Comparison of ENCODE assay signal across 8 cellular contexts in the genomic region with DNA sequence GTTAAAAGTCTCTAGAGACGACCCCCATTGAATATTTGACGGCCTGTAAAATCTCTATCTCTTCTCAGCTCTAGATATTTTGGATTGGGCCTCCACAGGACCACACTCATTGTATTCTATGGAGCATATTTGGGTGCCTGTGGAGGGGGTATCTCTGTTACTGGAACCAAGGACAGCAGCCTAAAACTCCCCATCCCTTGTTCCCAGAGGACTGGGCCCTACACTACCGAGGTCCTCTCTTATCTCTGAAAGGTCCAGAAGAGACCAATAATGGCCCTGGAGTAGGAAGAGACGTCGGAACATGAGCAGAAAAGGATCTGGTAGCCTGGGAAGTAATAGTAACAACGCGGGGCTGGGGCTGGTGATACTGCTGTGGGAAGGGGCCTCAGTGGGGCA. TPM values are rescaled to one million over a fixed set of nuclear protein-coding genes. Genes with fewer than 3 reads are reported as not detected.
DNase-seq lines count a peak whose midpoint lies in the region; ATAC-seq, FAIRE-seq and TF ChIP-seq lines count a peak whose summit lies in the region.

No MANE protein-coding gene starts in this region.

- no peak overlapping the region for H2AK5ac ChIP-seq in mesendoderm (ENCODE audit: low read length)

- H3K23ac ChIP-seq in mesendoderm (ENCODE audit: low read length) = no peak overlapping the region

- CTCF ChIA-PET in GM10248 (lab: Yijun Ruan, JAX) = interaction anchor here (1.4 to 5.5 kb wide), 6 partner anchors 12 to 118 kb away, joined by 3 to 28 read pairs (median 4); no protein-coding TSS in a partner anchor

- WGBS in mesendoderm (ENCODE audit: extremely low coverage, insufficient coverage, low lambda C conversion rate) = no CpG with 5 or more reads among the region's 7 CpGs

- peaks cover 16% of the 10 kb centered on the region for H3K79me2 ChIP-seq in mesendoderm (ENCODE audit: control insufficient read depth, insufficient read depth, low read length)

- H3K79me1 ChIP-seq in mesendoderm (ENCODE audit: low read length) = peaks cover 20% of the 10 kb centered on the region

- no peak for FAIRE-seq in D721Med (lab: Jason Lieb, UNC)

- peaks cover 42% of the 10 kb centered on the region for H3K36me3 Mint-ChIP-seq in stimulated activated naive CD8-positive, alpha-beta T cell treated with anti-CD3 and anti-CD28 coated beads, Interleukin-15, Interleukin-2, amounts not matched to agents 100 ng/mL and 50 ng/mL, for 24 hours (ENCODE audit: low read depth)
- H3K36me3 Mint-ChIP-seq in brain = peaks cover 24% of the 10 kb centered on the region

- TF ChIP-seq CTCF in brain (conservative IDR thresholded peaks at IDR 0.05) = no peak
- TF ChIP-seq CTCF in GM10248 (IDR thresholded peaks at IDR 0.05; ENCODE audit: control extremely low read depth, extremely low read depth, low read depth, missing control alignments) = no peak
- TF ChIP-seq CTCF in D721Med (IDR thresholded peaks at IDR 0.05; ENCODE audit: insufficient read depth, missing control alignments) = no peak

- no peak for DNase-seq in stimulated activated naive CD8-positive, alpha-beta T cell treated with anti-CD3 and anti-CD28 coated beads, Interleukin-15, Interleukin-2, amounts not matched to agents 100 U/mL and 50 U/mL, for 24 hours
- DNase-seq in mesendoderm (peak; percentile 31), Ammon's horn (ENCODE audit: low spot score) (no peak), GM10248 (ENCODE audit: extremely low spot score) (no peak), D721Med (ENCODE audit: insufficient read length, low spot score) (no peak), T1000 (lab: John Stamatoyannopoulos, UW) (no peak)

- POLR2A ChIA-PET in GM10248 (lab: Yijun Ruan, JAX) = interaction anchor here (0.6 kb wide), 1 partner anchor 128 kb away, joined by 3 read pairs; no protein-coding TSS in a partner anchor

- peak overlapping the region; percentile 96 for H3K4me3 Mint-ChIP-seq in stimulated activated naive CD8-positive, alpha-beta T cell treated with anti-CD3 and anti-CD28 coated beads, Interleukin-15, Interleukin-2, amounts not matched to agents 100 ng/mL and 50 ng/mL, for 24 hours
- H3K4me3 Mint-ChIP-seq in brain = peak overlapping the region; percentile 93 to 99 (median 98)

- H3K18ac ChIP-seq in mesendoderm (ENCODE audit: low read length) = peak overlapping the region; percentile 77

- no peaks in the 10 kb centered on the region for H3K27me3 Mint-ChIP-seq in stimulated activated naive CD8-positive, alpha-beta T cell treated with anti-CD3 and anti-CD28 coated beads, Interleukin-15, Interleukin-2, amounts not matched to agents 100 ng/mL and 50 ng/mL, for 24 hours
- peaks cover 15% of the 10 kb centered on the region for H3K27me3 Mint-ChIP-seq in brain

- no peak overlapping the region for H4K5ac ChIP-seq in mesendoderm (ENCODE audit: low read length)

- peaks cover 1% of the 10 kb centered on the region for H3K36me3 ChIP-seq in mesendoderm (ENCODE audit: control insufficient read depth, insufficient read depth, low read length)

- no peaks in the 10 kb centered on the region for H3K27me3 ChIP-seq in mesendoderm (ENCODE audit: insufficient read depth, low read length, poor library complexity)

- peak overlapping the region; percentile 97 for H3K27ac ChIP-seq in mesendoderm (ENCODE audit: low read depth, low read length)

- no peak for ATAC-seq in stimulated activated naive CD8-positive, alpha-beta T cell treated with anti-CD3 and anti-CD28 coated beads, Interleukin-15, Interleukin-2, amounts not matched to agents 100 U/mL and 50 U/mL, for 24 hours

- H3K4ac ChIP-seq in mesendoderm (ENCODE audit: low read depth, low read length) = peak overlapping the region; percentile 63

- H4K8ac ChIP-seq in mesendoderm (ENCODE audit: low read depth, low read length) = peak overlapping the region; percentile 99

- H2BK5ac ChIP-seq in mesendoderm (ENCODE audit: low read length) = peak overlapping the region; percentile 62

- no peaks in the 10 kb centered on the region for H3K9me3 Mint-ChIP-seq in stimulated activated naive CD8-positive, alpha-beta T cell treated with anti-CD3 and anti-CD28 coated beads, Interleukin-15, Interleukin-2, amounts not matched to agents 100 ng/mL and 50 ng/mL, for 24 hours
- H3K9me3 Mint-ChIP-seq in brain = peaks cover 0 to 4% (median 0%) of the 10 kb centered on the region in 5 experiments

- H3K56ac ChIP-seq in mesendoderm (ENCODE audit: low read length) = peak overlapping the region; percentile 96

- H2BK15ac ChIP-seq in mesendoderm (replicated peaks; ENCODE audit: low read depth) = no peak overlapping the region

- peak overlapping the region; percentile 98 for H3K9ac ChIP-seq in mesendoderm (ENCODE audit: low read length)

- H3K4me1 ChIP-seq in mesendoderm (ENCODE audit: control insufficient read depth, low read depth, low read length) = peaks cover 4% of the 10 kb centered on the region

- peak overlapping the region; percentile 31 for H3K4me2 ChIP-seq in mesendoderm (ENCODE audit: low read length)

- no peak overlapping the region for H2BK120ac ChIP-seq in mesendoderm (ENCODE audit: low read depth, low read length)

- peak overlapping the region; percentile 95 for H3K4me3 ChIP-seq in mesendoderm (ENCODE audit: low read length)

- peak overlapping the region; percentile 96 for H3K27ac Mint-ChIP-seq in stimulated activated naive CD8-positive, alpha-beta T cell treated with anti-CD3 and anti-CD28 coated beads, Interleukin-15, Interleukin-2, amounts not matched to agents 100 ng/mL and 50 ng/mL, for 24 hours
- peak overlapping the region; percentile 96 to 99 (median 99) for H3K27ac Mint-ChIP-seq in brain

- peaks cover 72% of the 10 kb centered on the region for H3K4me1 Mint-ChIP-seq in stimulated activated naive CD8-positive, alpha-beta T cell treated with anti-CD3 and anti-CD28 coated beads, Interleukin-15, Interleukin-2, amounts not matched to agents 100 ng/mL and 50 ng/mL, for 24 hours (ENCODE audit: low read depth)
- H3K4me1 Mint-ChIP-seq in brain = peaks cover 75% of the 10 kb centered on the region

RNA-seq across cellular contexts. Expression of gene HPS4, which starts 0.5 kb away (rescaled TPM):
- 25.0 TPM for polyA plus RNA-seq in brain (ENCODE audit: insufficient read depth, low read depth, low replicate concordance)
- polyA plus RNA-seq in mesendoderm (2013, experiment 1 of 2) = 20.0 TPM
- 19.1 TPM for polyA plus RNA-seq in mesendoderm (2013, experiment 2 of 2)

RNA-seq across cellular contexts. Expression of gene SRRD, which starts 0.6 kb away (rescaled TPM):
- 17.2 TPM for polyA plus RNA-seq in brain (ENCODE audit: insufficient read depth, low read depth, low replicate concordance)
- polyA plus RNA-seq in mesendoderm (2013, experiment 1 of 2) = 17.7 TPM
- 18.1 TPM for polyA plus RNA-seq in mesendoderm (2013, experiment 2 of 2)

RNA-seq across cellular contexts. Expression of gene TFIP11, which starts 29.2 kb away (rescaled TPM):
- polyA plus RNA-seq in brain (ENCODE audit: insufficient read depth, low read depth, low replicate concordance) = 24.2 TPM
- 17.8 TPM for polyA plus RNA-seq in mesendoderm (2013, experiment 1 of 2)
- 17.8 TPM for polyA plus RNA-seq in mesendoderm (2013, experiment 2 of 2)

RNA-seq across cellular contexts. Expression of gene ASPHD2, which starts 54.0 kb away (rescaled TPM):
- 8.0 TPM for polyA plus RNA-seq in brain (ENCODE audit: insufficient read depth, low read depth, low replicate concordance)
- 6.7 TPM for polyA plus RNA-seq in mesendoderm (2013, experiment 1 of 2)
- polyA plus RNA-seq in mesendoderm (2013, experiment 2 of 2) = 6.5 TPM
